In the genomic region with DNA sequence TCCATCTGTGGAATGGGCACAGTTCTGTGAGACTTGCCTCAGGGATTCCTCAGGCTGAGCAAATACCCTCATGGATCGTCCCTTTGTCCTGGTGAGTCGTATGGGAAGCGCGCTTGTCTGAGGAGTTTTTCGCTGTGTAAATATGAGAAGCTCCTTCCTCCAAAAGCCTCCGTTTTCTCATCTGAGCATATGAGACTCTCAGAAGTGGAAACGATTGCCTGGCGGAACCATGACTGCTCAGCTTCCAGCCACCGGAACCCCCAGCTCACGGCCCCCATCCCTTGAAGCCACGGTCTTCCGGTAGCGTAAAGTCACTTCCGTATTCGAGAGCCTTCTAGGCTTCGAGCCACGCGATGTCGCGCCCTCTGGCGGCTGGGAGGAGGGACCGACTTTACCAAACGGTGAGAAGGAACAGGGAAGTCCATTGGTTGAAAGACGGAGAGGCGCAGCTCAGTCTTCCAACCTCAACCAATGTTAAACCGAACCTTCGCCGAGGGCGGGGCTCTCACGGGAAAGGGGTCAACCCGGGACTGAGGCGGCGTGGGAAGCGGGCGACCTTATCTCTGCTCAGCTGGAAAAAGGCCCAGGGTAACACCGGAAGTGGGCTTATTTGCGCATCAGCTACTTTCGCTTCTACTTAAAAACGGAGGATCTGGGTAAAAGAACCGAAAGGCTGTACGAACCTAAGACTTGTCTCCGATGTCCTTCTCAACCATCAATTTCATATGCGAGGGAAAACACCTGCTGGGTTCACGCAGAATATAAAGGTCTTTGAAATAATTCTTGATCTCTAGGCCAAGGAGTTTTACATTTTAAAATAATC, we compare ENCODE assay signal across 1 cellular context.
TF ChIP-seq lines count a peak whose summit lies in the region.

No MANE protein-coding gene starts in this region.

TF ChIP-seq in K562, 482 proteins besides CTCF, POLR2A, EP300 and RAD21 (continued from another document):
- TF ChIP-seq, protein P1, sequence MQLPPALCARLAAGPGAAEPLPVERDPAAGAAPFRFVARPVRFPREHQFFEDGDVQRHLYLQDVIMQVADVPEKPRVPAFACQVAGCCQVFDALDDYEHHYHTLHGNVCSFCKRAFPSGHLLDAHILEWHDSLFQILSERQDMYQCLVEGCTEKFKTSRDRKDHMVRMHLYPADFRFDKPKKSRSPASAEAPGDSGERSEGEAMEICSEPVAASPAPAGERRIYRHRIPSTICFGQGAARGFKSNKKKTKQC (CRISPR knock-in tag; IDR thresholded peaks at IDR 0.05) = no peak
- TF ChIP-seq ZNF184 (CRISPR knock-in tag; IDR thresholded peaks at IDR 0.05) = no peak
- TF ChIP-seq STAT5B (CRISPR knock-in tag; IDR thresholded peaks at IDR 0.05) = no peak
- peak; percentile 35; the same call in 1 of the 2 replicates for TF ChIP-seq ZBTB7A (IDR thresholded peaks at IDR 0.05; ENCODE audit: borderline replicate concordance, control insufficient read depth, low read depth, low read length)
- TF ChIP-seq, protein P2, sequence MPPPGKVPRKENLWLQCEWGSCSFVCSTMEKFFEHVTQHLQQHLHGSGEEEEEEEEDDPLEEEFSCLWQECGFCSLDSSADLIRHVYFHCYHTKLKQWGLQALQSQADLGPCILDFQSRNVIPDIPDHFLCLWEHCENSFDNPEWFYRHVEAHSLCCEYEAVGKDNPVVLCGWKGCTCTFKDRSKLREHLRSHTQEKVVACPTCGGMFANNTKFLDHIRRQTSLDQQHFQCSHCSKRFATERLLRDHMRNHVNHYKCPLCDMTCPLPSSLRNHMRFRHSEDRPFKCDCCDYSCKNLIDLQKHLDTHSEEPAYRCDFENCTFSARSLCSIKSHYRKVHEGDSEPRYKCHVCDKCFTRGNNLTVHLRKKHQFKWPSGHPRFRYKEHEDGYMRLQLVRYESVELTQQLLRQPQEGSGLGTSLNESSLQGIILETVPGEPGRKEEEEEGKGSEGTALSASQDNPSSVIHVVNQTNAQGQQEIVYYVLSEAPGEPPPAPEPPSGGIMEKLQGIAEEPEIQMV (tag; conservative IDR thresholded peaks at IDR 0.05; ENCODE audit: low read depth) = no peak
- TF ChIP-seq SAFB2 (IDR thresholded peaks at IDR 0.05; ENCODE audit: borderline replicate concordance, low read depth, low read length, severe bottlenecking) = no peak
- no peak for TF ChIP-seq ZNF41 (CRISPR knock-in tag; conservative IDR thresholded peaks at IDR 0.05)
- no peak for TF ChIP-seq ZNF253 (CRISPR knock-in tag; conservative IDR thresholded peaks at IDR 0.05)
- no peak for TF ChIP-seq CBFA2T3 (IDR thresholded peaks at IDR 0.05)
- no peak for TF ChIP-seq YBX1 (IDR thresholded peaks at IDR 0.05)
- TF ChIP-seq, protein P3, sequence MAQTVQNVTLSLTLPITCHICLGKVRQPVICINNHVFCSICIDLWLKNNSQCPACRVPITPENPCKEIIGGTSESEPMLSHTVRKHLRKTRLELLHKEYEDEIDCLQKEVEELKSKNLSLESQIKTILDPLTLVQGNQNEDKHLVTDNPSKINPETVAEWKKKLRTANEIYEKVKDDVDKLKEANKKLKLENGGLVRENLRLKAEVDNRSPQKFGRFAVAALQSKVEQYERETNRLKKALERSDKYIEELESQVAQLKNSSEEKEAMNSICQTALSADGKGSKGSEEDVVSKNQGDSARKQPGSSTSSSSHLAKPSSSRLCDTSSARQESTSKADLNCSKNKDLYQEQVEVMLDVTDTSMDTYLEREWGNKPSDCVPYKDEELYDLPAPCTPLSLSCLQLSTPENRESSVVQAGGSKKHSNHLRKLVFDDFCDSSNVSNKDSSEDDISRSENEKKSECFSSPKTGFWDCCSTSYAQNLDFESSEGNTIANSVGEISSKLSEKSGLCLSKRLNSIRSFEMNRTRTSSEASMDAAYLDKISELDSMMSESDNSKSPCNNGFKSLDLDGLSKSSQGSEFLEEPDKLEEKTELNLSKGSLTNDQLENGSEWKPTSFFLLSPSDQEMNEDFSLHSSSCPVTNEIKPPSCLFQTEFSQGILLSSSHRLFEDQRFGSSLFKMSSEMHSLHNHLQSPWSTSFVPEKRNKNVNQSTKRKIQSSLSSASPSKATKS (CRISPR knock-in tag; IDR thresholded peaks at IDR 0.05) = no peak
- no peak for TF ChIP-seq BDP1 (IDR thresholded peaks at IDR 0.05; ENCODE audit: insufficient read depth, insufficient read length)
- TF ChIP-seq, protein P4, sequence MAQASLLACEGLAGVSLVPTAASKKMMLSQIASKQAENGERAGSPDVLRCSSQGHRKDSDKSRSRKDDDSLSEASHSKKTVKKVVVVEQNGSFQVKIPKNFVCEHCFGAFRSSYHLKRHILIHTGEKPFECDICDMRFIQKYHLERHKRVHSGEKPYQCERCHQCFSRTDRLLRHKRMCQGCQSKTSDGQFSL (CRISPR knock-in tag; IDR thresholded peaks at IDR 0.05) = 0 out of 2 replicates have a peak, but pooled peaks have one; percentile 20
- TF ChIP-seq, protein P4 (tag; IDR thresholded peaks at IDR 0.05) = no peak
- TF ChIP-seq ETV1 (tag; conservative IDR thresholded peaks at IDR 0.05; ENCODE audit: low read depth) = peak; percentile 85
- TF ChIP-seq PTRF (tag; IDR thresholded peaks at IDR 0.05) = no peak
- TF ChIP-seq ZSCAN29 (IDR thresholded peaks at IDR 0.05) = no peak
- no peak for TF ChIP-seq HMG20A (CRISPR knock-in tag; conservative IDR thresholded peaks at IDR 0.05)
- TF ChIP-seq CCAR2 (IDR thresholded peaks at IDR 0.05; ENCODE audit: low read depth, low read length) = no peak
- TF ChIP-seq, protein P5, sequence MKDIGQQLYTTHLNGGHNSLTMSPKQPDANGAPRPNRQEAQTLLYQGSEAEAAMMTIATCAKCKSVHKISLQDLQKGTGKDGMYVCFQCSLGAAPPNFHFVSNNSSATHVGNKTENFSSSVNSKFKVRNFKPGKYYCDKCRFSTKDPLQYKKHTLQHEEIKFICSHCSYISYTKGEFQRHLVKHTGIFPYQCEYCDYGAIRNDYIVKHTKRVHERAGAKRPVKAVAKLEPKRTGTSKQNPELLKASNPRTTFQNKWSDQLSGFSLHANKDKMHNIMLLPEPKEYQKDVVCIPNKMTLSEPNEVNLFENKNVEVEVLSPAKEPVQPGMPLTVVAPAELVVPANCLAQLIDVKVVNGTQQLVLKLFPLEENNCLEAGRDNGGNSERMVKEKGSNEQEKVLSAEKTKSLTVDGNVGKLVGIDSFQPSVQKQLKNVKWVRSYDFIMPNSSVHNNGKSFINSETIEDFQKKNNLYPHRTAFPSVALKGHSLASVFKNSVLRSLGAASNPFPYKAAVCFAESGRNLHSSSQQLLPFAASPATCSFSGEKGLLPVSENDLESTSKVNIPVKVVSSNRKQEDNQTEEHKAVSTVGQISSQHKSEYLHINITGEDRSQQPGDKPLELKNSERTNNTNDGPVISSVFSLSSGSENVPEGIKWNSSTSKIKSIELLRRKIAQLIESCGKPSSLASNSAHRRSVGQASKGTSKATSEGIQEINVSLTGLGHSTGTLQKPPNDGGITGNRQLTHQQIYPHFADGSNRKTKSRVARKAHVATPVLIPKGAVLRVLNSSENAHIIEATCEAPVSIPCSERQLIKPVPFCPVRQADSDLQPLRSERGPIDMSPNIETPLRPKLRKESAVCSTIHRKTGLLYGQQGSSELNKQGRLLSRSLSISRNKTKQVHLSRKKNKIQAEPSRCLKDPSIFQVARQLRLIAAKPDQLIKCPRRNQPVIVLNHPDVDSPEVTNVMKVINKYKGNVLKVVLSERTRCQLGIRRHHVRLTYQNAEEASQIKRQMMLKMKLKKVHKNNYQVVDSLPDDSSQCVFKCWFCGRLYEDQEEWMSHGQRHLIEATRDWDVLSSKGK (CRISPR knock-in tag; IDR thresholded peaks at IDR 0.05) = no peak
- TF ChIP-seq, protein P6, sequence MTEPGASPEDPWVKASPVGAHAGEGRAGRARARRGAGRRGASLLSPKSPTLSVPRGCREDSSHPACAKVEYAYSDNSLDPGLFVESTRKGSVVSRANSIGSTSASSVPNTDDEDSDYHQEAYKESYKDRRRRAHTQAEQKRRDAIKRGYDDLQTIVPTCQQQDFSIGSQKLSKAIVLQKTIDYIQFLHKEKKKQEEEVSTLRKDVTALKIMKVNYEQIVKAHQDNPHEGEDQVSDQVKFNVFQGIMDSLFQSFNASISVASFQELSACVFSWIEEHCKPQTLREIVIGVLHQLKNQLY (CRISPR knock-in tag; conservative IDR thresholded peaks at IDR 0.05) = no peak
- TF ChIP-seq KDM5B (IDR thresholded peaks at IDR 0.05; ENCODE audit: insufficient replicate concordance, low read depth, low read length) = no peak
- TF ChIP-seq, protein P7, sequence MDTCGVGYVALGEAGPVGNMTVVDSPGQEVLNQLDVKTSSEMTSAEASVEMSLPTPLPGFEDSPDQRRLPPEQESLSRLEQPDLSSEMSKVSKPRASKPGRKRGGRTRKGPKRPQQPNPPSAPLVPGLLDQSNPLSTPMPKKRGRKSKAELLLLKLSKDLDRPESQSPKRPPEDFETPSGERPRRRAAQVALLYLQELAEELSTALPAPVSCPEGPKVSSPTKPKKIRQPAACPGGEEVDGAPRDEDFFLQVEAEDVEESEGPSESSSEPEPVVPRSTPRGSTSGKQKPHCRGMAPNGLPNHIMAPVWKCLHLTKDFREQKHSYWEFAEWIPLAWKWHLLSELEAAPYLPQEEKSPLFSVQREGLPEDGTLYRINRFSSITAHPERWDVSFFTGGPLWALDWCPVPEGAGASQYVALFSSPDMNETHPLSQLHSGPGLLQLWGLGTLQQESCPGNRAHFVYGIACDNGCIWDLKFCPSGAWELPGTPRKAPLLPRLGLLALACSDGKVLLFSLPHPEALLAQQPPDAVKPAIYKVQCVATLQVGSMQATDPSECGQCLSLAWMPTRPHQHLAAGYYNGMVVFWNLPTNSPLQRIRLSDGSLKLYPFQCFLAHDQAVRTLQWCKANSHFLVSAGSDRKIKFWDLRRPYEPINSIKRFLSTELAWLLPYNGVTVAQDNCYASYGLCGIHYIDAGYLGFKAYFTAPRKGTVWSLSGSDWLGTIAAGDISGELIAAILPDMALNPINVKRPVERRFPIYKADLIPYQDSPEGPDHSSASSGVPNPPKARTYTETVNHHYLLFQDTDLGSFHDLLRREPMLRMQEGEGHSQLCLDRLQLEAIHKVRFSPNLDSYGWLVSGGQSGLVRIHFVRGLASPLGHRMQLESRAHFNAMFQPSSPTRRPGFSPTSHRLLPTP (IDR thresholded peaks at IDR 0.05; ENCODE audit: borderline replicate concordance, extremely low read depth, insufficient read length) = no peak
- TF ChIP-seq KDM4B (IDR thresholded peaks at IDR 0.05; ENCODE audit: borderline replicate concordance in 2 of 2, low read depth in 1 of 2) = peak in 1 of 2 experiments; percentile 98; a peak in 2 of 4 replicates
- no peak for TF ChIP-seq IRF2 (CRISPR knock-in tag; IDR thresholded peaks at IDR 0.05)
- no peak for TF ChIP-seq DACH1 (IDR thresholded peaks at IDR 0.05; ENCODE audit: partially characterized antibody)
- TF ChIP-seq MAFK (IDR thresholded peaks at IDR 0.05; ENCODE audit: low read length) = peak; percentile 58
- TF ChIP-seq MYNN (IDR thresholded peaks at IDR 0.05) = no peak
- no peak for TF ChIP-seq MYNN (CRISPR knock-in tag; IDR thresholded peaks at IDR 0.05)
- no peak for TF ChIP-seq POLR3A (IDR thresholded peaks at IDR 0.05; ENCODE audit: borderline replicate concordance, extremely low read depth, insufficient read depth, insufficient read length)
- TF ChIP-seq, protein P8, sequence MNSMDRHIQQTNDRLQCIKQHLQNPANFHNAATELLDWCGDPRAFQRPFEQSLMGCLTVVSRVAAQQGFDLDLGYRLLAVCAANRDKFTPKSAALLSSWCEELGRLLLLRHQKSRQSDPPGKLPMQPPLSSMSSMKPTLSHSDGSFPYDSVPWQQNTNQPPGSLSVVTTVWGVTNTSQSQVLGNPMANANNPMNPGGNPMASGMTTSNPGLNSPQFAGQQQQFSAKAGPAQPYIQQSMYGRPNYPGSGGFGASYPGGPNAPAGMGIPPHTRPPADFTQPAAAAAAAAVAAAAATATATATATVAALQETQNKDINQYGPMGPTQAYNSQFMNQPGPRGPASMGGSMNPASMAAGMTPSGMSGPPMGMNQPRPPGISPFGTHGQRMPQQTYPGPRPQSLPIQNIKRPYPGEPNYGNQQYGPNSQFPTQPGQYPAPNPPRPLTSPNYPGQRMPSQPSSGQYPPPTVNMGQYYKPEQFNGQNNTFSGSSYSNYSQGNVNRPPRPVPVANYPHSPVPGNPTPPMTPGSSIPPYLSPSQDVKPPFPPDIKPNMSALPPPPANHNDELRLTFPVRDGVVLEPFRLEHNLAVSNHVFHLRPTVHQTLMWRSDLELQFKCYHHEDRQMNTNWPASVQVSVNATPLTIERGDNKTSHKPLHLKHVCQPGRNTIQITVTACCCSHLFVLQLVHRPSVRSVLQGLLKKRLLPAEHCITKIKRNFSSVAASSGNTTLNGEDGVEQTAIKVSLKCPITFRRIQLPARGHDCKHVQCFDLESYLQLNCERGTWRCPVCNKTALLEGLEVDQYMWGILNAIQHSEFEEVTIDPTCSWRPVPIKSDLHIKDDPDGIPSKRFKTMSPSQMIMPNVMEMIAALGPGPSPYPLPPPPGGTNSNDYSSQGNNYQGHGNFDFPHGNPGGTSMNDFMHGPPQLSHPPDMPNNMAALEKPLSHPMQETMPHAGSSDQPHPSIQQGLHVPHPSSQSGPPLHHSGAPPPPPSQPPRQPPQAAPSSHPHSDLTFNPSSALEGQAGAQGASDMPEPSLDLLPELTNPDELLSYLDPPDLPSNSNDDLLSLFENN (IDR thresholded peaks at IDR 0.05; ENCODE audit: low read depth in 2 of 2, low read length in 2 of 2) = no peak
- TF ChIP-seq, protein P9, sequence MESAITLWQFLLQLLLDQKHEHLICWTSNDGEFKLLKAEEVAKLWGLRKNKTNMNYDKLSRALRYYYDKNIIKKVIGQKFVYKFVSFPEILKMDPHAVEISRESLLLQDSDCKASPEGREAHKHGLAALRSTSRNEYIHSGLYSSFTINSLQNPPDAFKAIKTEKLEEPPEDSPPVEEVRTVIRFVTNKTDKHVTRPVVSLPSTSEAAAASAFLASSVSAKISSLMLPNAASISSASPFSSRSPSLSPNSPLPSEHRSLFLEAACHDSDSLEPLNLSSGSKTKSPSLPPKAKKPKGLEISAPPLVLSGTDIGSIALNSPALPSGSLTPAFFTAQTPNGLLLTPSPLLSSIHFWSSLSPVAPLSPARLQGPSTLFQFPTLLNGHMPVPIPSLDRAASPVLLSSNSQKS (CRISPR knock-in tag; IDR thresholded peaks at IDR 0.05) = no peak
- TF ChIP-seq OTX1 (CRISPR knock-in tag; IDR thresholded peaks at IDR 0.05) = no peak
- no peak for TF ChIP-seq CHD1 (IDR thresholded peaks at IDR 0.05; ENCODE audit: low read length)
